In genomic region chr16:80931985-80932720, GRCh38 we compare ENCODE assay signal across 8 cellular contexts.
DNase-seq lines count a peak whose midpoint lies in the region; TF ChIP-seq lines count a peak whose summit lies in the region.

No MANE protein-coding gene starts in this region.

- no peak for DNase-seq in T-helper 1 cell
- peak; percentile 52 for DNase-seq in RPMI7951 (ENCODE audit: low read depth)
- DNase-seq in dorsolateral prefrontal cortex, result peak; percentile 27 to 86 (median 68)
- peak; percentile 87 for DNase-seq in left kidney (ENCODE audit: low read depth, low spot score)
- peak; percentile 11 to 12 for DNase-seq in stimulated activated CD4-positive, alpha-beta T cell treated with anti-CD3 and anti-CD28 coated beads, Interleukin-2, amount 100 ng/mL, for 48 hours
- no peak for DNase-seq in NCI-H446 treated with DMSO at 0.1 percent for 48 hours (lab: John Stamatoyannopoulos, UW)
- DNase-seq in NOMO-1 treated with dmso at 0.1 percent for 144 hours (lab: John Stamatoyannopoulos, UW; ENCODE audit: unreplicated experiment), result no peak

- H3K27me3 ChIP-seq in dorsolateral prefrontal cortex, result peaks cover 0 to 7% (median 0%) of the 10 kb centered on the region in 45 donors

- peak overlapping the region in 58 of 59 donors; percentile 51 to 95 (median 88) for H3K27ac ChIP-seq in dorsolateral prefrontal cortex

- H3K36me3 Mint-ChIP-seq in T-helper 1 cell treated with Interleukin-12 subunit alpha and Interleukin-12 subunit beta and Interleukin-4 antibody, amounts not matched to agents 30 μg/mL and 1 μg/mL, for 36 hours (ENCODE audit: low read depth), result no peaks in the 10 kb centered on the region

- H3K4me3 Mint-ChIP-seq in T-helper 1 cell treated with Interleukin-12 subunit alpha and Interleukin-12 subunit beta and Interleukin-4 antibody, amounts not matched to agents 30 μg/mL and 1 μg/mL, for 36 hours, result peak overlapping the region; percentile 69

- peak overlapping the region; percentile 38 to 77 (median 59) for H3K4me3 ChIP-seq in dorsolateral prefrontal cortex

- peak in 16 of 56 donors; percentile 7 to 47 (median 12) for TF ChIP-seq CTCF in dorsolateral prefrontal cortex (IDR thresholded peaks at IDR 0.05 in 54 of 56, conservative IDR thresholded peaks at IDR 0.05 in 2 of 56; ENCODE audit: low read depth in 1 of 56, partially characterized antibody in 56 of 56)

- no peak overlapping the region for H3K27ac Mint-ChIP-seq in T-helper 1 cell treated with Interleukin-12 subunit alpha and Interleukin-12 subunit beta and Interleukin-4 antibody, amounts not matched to agents 30 μg/mL and 1 μg/mL, for 36 hours

- intact Hi-C loops in dorsolateral prefrontal cortex (cut with DNase I), result no loop called here

- H3K4me1 Mint-ChIP-seq in T-helper 1 cell treated with Interleukin-12 subunit alpha and Interleukin-12 subunit beta and Interleukin-4 antibody, amounts not matched to agents 30 μg/mL and 1 μg/mL, for 36 hours (ENCODE audit: low read depth), result peaks cover 3% of the 10 kb centered on the region

- peaks cover 40% of the 10 kb centered on the region for H3K27me3 Mint-ChIP-seq in T-helper 1 cell treated with Interleukin-12 subunit alpha and Interleukin-12 subunit beta and Interleukin-4 antibody, amounts not matched to agents 30 μg/mL and 1 μg/mL, for 36 hours (ENCODE audit: low read depth)

- H3K9me3 Mint-ChIP-seq in T-helper 1 cell treated with Interleukin-12 subunit alpha and Interleukin-12 subunit beta and Interleukin-4 antibody, amounts not matched to agents 30 μg/mL and 1 μg/mL, for 36 hours, result no peaks in the 10 kb centered on the region

Comparison
In these comparisons a context has a peak if more than half of its experiments do, and no peak if none do; other contexts are left out.
1. DNase-seq: peak in RPMI7951 (single experiment), dorsolateral prefrontal cortex (10 of 10), left kidney (single experiment) and stimulated activated CD4-positive, alpha-beta T cell treated with anti-CD3 and anti-CD28 coated beads, Interleukin-2, amount 100 ng/mL, for 48 hours (2 of 2); none in T-helper 1 cell (0 of 5), NCI-H446 treated with DMSO at 0.1 percent for 48 hours (single experiment) and NOMO-1 treated with dmso at 0.1 percent for 144 hours (single experiment).